29 cellular contexts compared by ENCODE assay signal in genomic region chr6:72367439-72367838, GRCh38.
"Had no signal": no experiment of that assay in that cellular context is flagged by ENCODE, and none has a peak within 500 bp of the region (broad histone marks: within the 10 kb centered on the region; RNA-seq: fewer than 3 reads in every experiment).

No MANE protein-coding gene starts in this region.

- DNase-seq: activated CD4-positive, alpha-beta memory T cell treated with anti-CD3 and anti-CD28 coated beads for 36 hours; activated CD4-positive, alpha-beta T cell treated with anti-CD3 and anti-CD28 coated beads, Interleukin-2, amount 10 ng/mL, durations not matched to agents 24 days and 14 days; activated CD4-positive, CD25-positive, alpha-beta regulatory T cell treated with anti-CD3 and anti-CD28 coated beads, Interleukin-2, amount 50 U/mL, for 72 hours; activated CD8-positive, alpha-beta memory T cell treated with anti-CD3 and anti-CD28 coated beads, Interleukin-2, amount 50 U/mL, for 4 hours; activated effector memory CD4-positive, alpha-beta T cell treated with anti-CD3 and anti-CD28 coated beads, Interleukin-2, amount 50 U/mL, for 16 hours; activated naive CD4-positive, alpha-beta T cell treated with anti-CD3 and anti-CD28 coated beads for 36 hours; activated naive CD8-positive, alpha-beta T cell treated with anti-CD3 and anti-CD28 coated beads for 36 hours; activated T-cell treated with anti-CD3 and anti-CD28 coated beads, Interleukin-2, amount 50 U/mL, for 1 hour; adrenal gland; aorta; body of pancreas; effector CD8-positive, alpha-beta T cell; gastrocnemius medialis; islet precursor cell; left cardiac atrium; left ventricle myocardium superior; nephron progenitor cell; pancreas; sigmoid colon; small intestine; stimulated activated CD4-positive, alpha-beta T cell treated with anti-CD3 and anti-CD28 coated beads, Interleukin-4, amount 100 ng/mL, for 24 hours; upper lobe of left lung had no signal

- H3K36me3 ChIP-seq: adrenal gland, gastrocnemius medialis, neutrophil, pancreas, prostate gland, sigmoid colon, upper lobe of left lung had no signal

- ATAC-seq: body of pancreas; gastrocnemius medialis; left cardiac atrium; left ventricle myocardium superior; pancreas; stimulated activated effector memory CD8-positive, alpha-beta T cell treated with anti-CD3 and anti-CD28 coated beads, Interleukin-12 subunit alpha, Interleukin-12 subunit beta, amount 100 ng/mL, for 72 hours had no signal

- H3K4me3 ChIP-seq: adrenal gland, body of pancreas, gastrocnemius medialis, hepatocyte, pancreas, prostate gland, sigmoid colon, upper lobe of left lung had no signal

- H3K4me1 ChIP-seq: adrenal gland, body of pancreas, gastrocnemius medialis, pancreas, prostate gland, upper lobe of left lung had no signal

- H3K27me3 ChIP-seq: adrenal gland, body of pancreas, gastrocnemius medialis, hepatocyte, pancreas, sigmoid colon, upper lobe of left lung had no signal

- H3K27ac ChIP-seq: adrenal gland, body of pancreas, epithelial cell of prostate, gastrocnemius medialis, hepatocyte, neutrophil, pancreas, prostate gland, sigmoid colon, upper lobe of left lung had no signal

- H3K4me2 ChIP-seq: hepatocyte had no signal

- H3K9me3 ChIP-seq: adrenal gland, body of pancreas, gastrocnemius medialis, neutrophil, pancreas, prostate gland, sigmoid colon, upper lobe of left lung had no signal

- H3K79me2 ChIP-seq: hepatocyte had no signal

- H2AFZ ChIP-seq: hepatocyte had no signal

- FAIRE-seq: colon, endometrium, small intestine had no signal
